In genomic region chr10:4527281-4527960, GRCh38 we compare ENCODE assay signal across 14 cellular contexts.
DNase-seq lines count a peak whose midpoint lies in the region; ATAC-seq and TF ChIP-seq lines count a peak whose summit lies in the region.
"Had no signal": no experiment of that assay in that cellular context is flagged by ENCODE, and none has a peak within 500 bp of the region (broad histone marks: within the 10 kb centered on the region; RNA-seq: fewer than 3 reads in every experiment).

No MANE protein-coding gene starts in this region.

- ATAC-seq in omental fat pad (ENCODE audit: low FRiP score) = peak; percentile 11
- ATAC-seq in GM19463 (IDR thresholded peaks at IDR 0.05; ENCODE audit: unreplicated experiment) = no peak
- ATAC-seq in HG02610 (IDR thresholded peaks at IDR 0.05; ENCODE audit: unreplicated experiment) = no peak
- ATAC-seq: HepG2 had no signal

- DNase-seq in Caki2 (ENCODE audit: low read depth) = peak; percentile 23
- peak; percentile 20 for DNase-seq in LoVo (ENCODE audit: low spot score)
- no peak for DNase-seq in omental fat pad (ENCODE audit: low spot score)
- no peak for DNase-seq in kidney glomerular epithelial cell (lab: John Stamatoyannopoulos, UW)
- no peak for DNase-seq in OCI-M1 (lab: John Stamatoyannopoulos, UW)
- DNase-seq: activated naive CD4-positive, alpha-beta T cell treated with anti-CD3 and anti-CD28 coated beads, Interleukin-2, amount 10 ng/mL, durations not matched to agents 7 days and 5 days; BE2C; GDM1; NCI-H1105 treated with DMSO at 0.1 percent for 48 hours; Right ventricle myocardium superior had no signal

- H3K36me3 Mint-ChIP-seq in brain = no peaks in the 10 kb centered on the region
- H3K36me3 Mint-ChIP-seq: activated naive CD4-positive, alpha-beta T cell treated with anti-CD3 and anti-CD28 coated beads, Interleukin-2, amount 10 ng/mL, durations not matched to agents 7 days and 5 days had no signal

- H3K4me3 Mint-ChIP-seq in brain = no peak overlapping the region
- H3K4me3 Mint-ChIP-seq: activated naive CD4-positive, alpha-beta T cell treated with anti-CD3 and anti-CD28 coated beads, Interleukin-2, amount 10 ng/mL, durations not matched to agents 7 days and 5 days had no signal

- peak overlapping the region in 4 of 5 experiments; percentile 4 to 91 (median 46) for H3K27ac Mint-ChIP-seq in brain
- H3K27ac Mint-ChIP-seq: activated naive CD4-positive, alpha-beta T cell treated with anti-CD3 and anti-CD28 coated beads, Interleukin-2, amount 10 ng/mL, durations not matched to agents 7 days and 5 days had no signal

- in situ Hi-C loops in Caki2 (cut with HindIII; ENCODE audit: low pct_unique_long_range_greater_than_20kb, low sequenced_read_pairs) = no loop called here

- peaks cover 0 to 7% (median 0%) of the 10 kb centered on the region in 5 experiments for H3K9me3 Mint-ChIP-seq in brain
- H3K9me3 Mint-ChIP-seq: activated naive CD4-positive, alpha-beta T cell treated with anti-CD3 and anti-CD28 coated beads, Interleukin-2, amount 10 ng/mL, durations not matched to agents 7 days and 5 days had no signal

- H3K27me3 Mint-ChIP-seq in brain = peaks cover 3% of the 10 kb centered on the region

- peaks cover 26% of the 10 kb centered on the region for H3K4me1 Mint-ChIP-seq in brain
- H3K4me1 Mint-ChIP-seq: activated naive CD4-positive, alpha-beta T cell treated with anti-CD3 and anti-CD28 coated beads, Interleukin-2, amount 10 ng/mL, durations not matched to agents 7 days and 5 days had no signal

- TF ChIP-seq CTCF in brain (conservative IDR thresholded peaks at IDR 0.05) (no peak), omental fat pad (IDR thresholded peaks at IDR 0.05) (no peak)

Comparison
In these comparisons a context has a peak if more than half of its experiments do, and no peak if none do; other contexts are left out.
1. DNase-seq: peak in Caki2 (single experiment) and LoVo (single experiment); none in omental fat pad (single experiment), kidney glomerular epithelial cell (single experiment) and OCI-M1 (single experiment).